9 cellular contexts compared by ENCODE assay signal in genomic region chr2:230908595-230909191, GRCh38. TPM values are rescaled to one million over a fixed set of nuclear protein-coding genes. Genes with fewer than 3 reads are reported as not detected.
DNase-seq lines count a peak whose midpoint lies in the region; TF ChIP-seq lines count a peak whose summit lies in the region.
"Had no signal": no experiment of that assay in that cellular context is flagged by ENCODE, and none has a peak within 500 bp of the region (broad histone marks: within the 10 kb centered on the region; RNA-seq: fewer than 3 reads in every experiment).

No MANE protein-coding gene starts in this region.

- H2AFZ ChIP-seq in PC-9, result no peak overlapping the region
- no peak overlapping the region for H2AFZ ChIP-seq in neural progenitor cell (replicated peaks)

- no peak overlapping the region for H3K4me3 Mint-ChIP-seq in neural progenitor cell

- no TSS peak for BruUV-seq in PC-9 (replicated peaks; lab: Mats Ljungman, UMichigan)

- TF ChIP-seq CTCF in PC-9 (conservative IDR thresholded peaks at IDR 0.05) (no peak), neural progenitor cell (IDR thresholded peaks at IDR 0.05) (no peak)

- H4K20me1 ChIP-seq in PC-9 (ENCODE audit: insufficient read depth) (no peaks in the 10 kb centered on the region), neural progenitor cell (ENCODE audit: low read depth) (no peaks in the 10 kb centered on the region)

- intact Hi-C loops in PC-9 (cut with micrococcal nuclease; ENCODE audit: unreplicated experiment), result loop anchor here (2.0 kb wide), 1 partner anchor 60 kb away; no protein-coding TSS in a partner anchor

- 0 out of 2 replicates have a peak, but pooled peaks cover 4% of the 10 kb centered on the region for H3F3A ChIP-seq in PC-9 (ENCODE audit: insufficient read depth, low read depth)
- no peaks in the 10 kb centered on the region for H3F3A ChIP-seq in neural progenitor cell (ENCODE audit: low read depth)

- H3K9me3 ChIP-seq in PC-9 (ENCODE audit: insufficient read depth, low read depth) (no peaks in the 10 kb centered on the region), neural progenitor cell (ENCODE audit: low read depth) (no peaks in the 10 kb centered on the region)

- H3K9ac ChIP-seq in neural progenitor cell, result no peak overlapping the region

- H3K27ac ChIP-seq in PC-9, result no peak overlapping the region
- H3K27ac ChIP-seq in angular gyrus (ENCODE audit: low read depth, low read length), result peak overlapping the region; percentile 42
- H3K27ac ChIP-seq in neural progenitor cell, result no peak overlapping the region

- H3K9me2 ChIP-seq in PC-9 (ENCODE audit: insufficient read depth), result no peaks in the 10 kb centered on the region

- no peaks in the 10 kb centered on the region for H3K27me3 ChIP-seq in PC-9 (ENCODE audit: insufficient read depth, low read depth)
- H3K27me3 ChIP-seq in neural progenitor cell, result peaks cover 18% of the 10 kb centered on the region

- H3K4me3 ChIP-seq in PC-9 (no peak overlapping the region), neural progenitor cell (no peak overlapping the region)

- peaks cover 58% of the 10 kb centered on the region for H3K4me1 Mint-ChIP-seq in neural progenitor cell

- DNase-seq in activated CD4-positive, CD25-positive, alpha-beta regulatory T cell treated with anti-CD3 and anti-CD28 coated beads, Interleukin-2, amount 50 U/mL, for 16 hours (ENCODE audit: low read depth, low spot score), result peak; percentile 37
- DNase-seq in activated CD4-positive, CD25-positive, alpha-beta regulatory T cell (lab: John Stamatoyannopoulos, UW), result no peak
- DNase-seq in PC-9, result peak; percentile 68 to 71
- no peak for DNase-seq in neural progenitor cell (ENCODE audit: low spot score)
- DNase-seq in C1 segment of cervical spinal cord (lab: John Stamatoyannopoulos, UW), result no peak
- DNase-seq in Ammon's horn (ENCODE audit: low spot score), result no peak
- no peak for DNase-seq in medulla oblongata (ENCODE audit: extremely low spot score)
- DNase-seq: DND-41 had no signal

- peak overlapping the region; percentile 41 for H3K4me2 ChIP-seq in PC-9
- no peak overlapping the region for H3K4me2 ChIP-seq in neural progenitor cell

- peaks cover 23% of the 10 kb centered on the region for H3K27me3 Mint-ChIP-seq in neural progenitor cell (ENCODE audit: insufficient read depth, low read depth)

- H3K36me3 ChIP-seq in PC-9 (ENCODE audit: low read depth), result no peaks in the 10 kb centered on the region
- no peaks in the 10 kb centered on the region for H3K36me3 ChIP-seq in neural progenitor cell

- H3K9me3 Mint-ChIP-seq in neural progenitor cell, result peaks cover 8% of the 10 kb centered on the region

- POLR2A ChIA-PET in PC-9 (lab: Charles Lee; ENCODE audit: unreplicated experiment), result interaction anchor here (0.6 kb wide), 3 partner anchors 19 to 1033 kb away, joined by 3 to 5 read pairs (median 5); no protein-coding TSS in a partner anchor

- H3K79me2 ChIP-seq in PC-9 (ENCODE audit: low read depth) (no peaks in the 10 kb centered on the region), neural progenitor cell (ENCODE audit: low read depth) (no peaks in the 10 kb centered on the region)

- H3K4me1 ChIP-seq in PC-9 (replicated peaks; ENCODE audit: insufficient read depth), result peaks cover 13% of the 10 kb centered on the region
- peaks cover 14% of the 10 kb centered on the region for H3K4me1 ChIP-seq in neural progenitor cell

- peak overlapping the region; percentile 43 for H3K27ac Mint-ChIP-seq in neural progenitor cell

- H3K36me3 Mint-ChIP-seq in neural progenitor cell, result no peaks in the 10 kb centered on the region

- CTCF ChIA-PET in PC-9 (lab: Charles Lee), result interaction anchor here (0.6 kb wide), 2 partner anchors 95 to 268 kb away, joined by 3 read pairs; no protein-coding TSS in a partner anchor

RNA-seq across cellular contexts. Expression of gene GPR55, which starts 16.3 kb away (rescaled TPM):
- total RNA-seq in PC-9 (2021) (not detected in 2 replicates), neural progenitor cell (ENCODE audit: low replicate concordance) (not detected in 2 replicates)

RNA-seq across cellular contexts. Expression of gene ITM2C, which starts 44.0 kb away (rescaled TPM):
- total RNA-seq in PC-9 (2021) (76.0 and 96.4 TPM in 2 replicates), neural progenitor cell (ENCODE audit: low replicate concordance) (84.6 and 146 TPM in 2 replicates)

Comparison
In these comparisons a context has a peak if more than half of its experiments do, and no peak if none do; other contexts are left out.
1. DNase-seq: peak in activated CD4-positive, CD25-positive, alpha-beta regulatory T cell treated with anti-CD3 and anti-CD28 coated beads, Interleukin-2, amount 50 U/mL, for 16 hours (single experiment) and PC-9 (2 of 2); none in activated CD4-positive, CD25-positive, alpha-beta regulatory T cell (0 of 4), neural progenitor cell (single experiment), C1 segment of cervical spinal cord (0 of 14), Ammon's horn (single experiment) and medulla oblongata (single experiment).